Comparison of ENCODE assay signal across 20 cellular contexts in genomic region chr4:143351149-143351691, GRCh38. TPM values are rescaled to one million over a fixed set of nuclear protein-coding genes. Genes with fewer than 3 reads are reported as not detected.
DNase-seq lines count a peak whose midpoint lies in the region; ATAC-seq, FAIRE-seq and TF ChIP-seq lines count a peak whose summit lies in the region.
"Had no signal": no experiment of that assay in that cellular context is flagged by ENCODE, and none has a peak within 500 bp of the region (broad histone marks: within the 10 kb centered on the region; RNA-seq: fewer than 3 reads in every experiment).

No MANE protein-coding gene starts in this region.

- POLR2A ChIA-PET in PC-9 (lab: Charles Lee; ENCODE audit: unreplicated experiment), result no interaction called here

- H4K91ac ChIP-seq in neuronal stem cell (ENCODE audit: low read depth, low read length, poor library complexity), result no peak overlapping the region

- H3K27ac ChIP-seq in PC-9 (peak overlapping the region; percentile 68), epithelial cell of prostate (peak overlapping the region; percentile 97), neuronal stem cell (replicated peaks; ENCODE audit: low read length) (no peak overlapping the region)

- intact Hi-C loops in PC-9 (cut with micrococcal nuclease; ENCODE audit: unreplicated experiment) (loop anchor here (10.0 kb wide), 1 partner anchor 876 kb away; no protein-coding TSS in a partner anchor), sciatic nerve (cut with DNase I) (no loop called here)

- no peak overlapping the region for H3K23ac ChIP-seq in neuronal stem cell (ENCODE audit: low read depth, low read length, poor library complexity)

- H3K14ac ChIP-seq in neuronal stem cell (ENCODE audit: low read length), result no peak overlapping the region

- H3K27me3 ChIP-seq in PC-9 (ENCODE audit: insufficient read depth, low read depth), result no peaks in the 10 kb centered on the region
- H3K27me3 ChIP-seq in neuronal stem cell (ENCODE audit: control insufficient read depth in 3 of 3, insufficient read depth in 3 of 3, low read depth in 1 of 3, low read length in 3 of 3), result no peaks in the 10 kb centered on the region
- H3K27me3 ChIP-seq: upper lobe of right lung had no signal

- no peaks in the 10 kb centered on the region for H4K20me1 ChIP-seq in PC-9 (ENCODE audit: insufficient read depth)

- peak; percentile 44 for DNase-seq in ELF-1 (ENCODE audit: low read depth, low spot score)
- DNase-seq in PC-9, result no peak
- no peak for DNase-seq in epithelial cell of prostate (ENCODE audit: low read depth, low spot score)
- peak; percentile 57 for DNase-seq in sciatic nerve (ENCODE audit: low spot score)
- no peak for DNase-seq in urothelium cell line (ENCODE audit: low spot score)
- DNase-seq in neuronal stem cell (ENCODE audit: low spot score), result no peak
- no peak for DNase-seq in NCI-H524 (lab: John Stamatoyannopoulos, UW)
- DNase-seq: activated CD4-positive, alpha-beta T cell treated with anti-CD3 and anti-CD28 coated beads for 4 hours; activated naive CD4-positive, alpha-beta T cell treated with anti-CD3 and anti-CD28 coated beads, Interleukin-2, amount 10 ng/mL, durations not matched to agents 7 days and 5 days; GF-D8; KG1; midbrain; NCI-H2171; NK-92 treated with Interleukin-12 subunit alpha and Interleukin-12 subunit beta, amount 100 ng/mL, for 24 hours; stimulated activated CD4-positive, alpha-beta T cell treated with anti-CD3 and anti-CD28 coated beads, Interleukin-4, amount 100 ng/mL, for 1 hour; stimulated activated CD8-positive, alpha-beta memory T cell treated with anti-CD3 and anti-CD28 coated beads, Interleukin-4, amount 100 ng/mL, for 48 hours; upper lobe of right lung had no signal

- BruUV-seq in PC-9 (replicated peaks; lab: Mats Ljungman, UMichigan), result no TSS peak

- H3K4me3 ChIP-seq in PC-9 (no peak overlapping the region), neuronal stem cell (ENCODE audit: low read length in 2 of 2) (no peak overlapping the region)
- H3K4me3 ChIP-seq: upper lobe of right lung had no signal

- peaks cover 31% of the 10 kb centered on the region for H3K79me2 ChIP-seq in PC-9 (ENCODE audit: low read depth)

- no peak overlapping the region for H2AK5ac ChIP-seq in neuronal stem cell (ENCODE audit: low read depth, low read length)

- ATAC-seq in sciatic nerve (peak; percentile 65), HG03354 (IDR thresholded peaks at IDR 0.05; ENCODE audit: poor library complexity, severe bottlenecking, unreplicated experiment) (no peak)
- ATAC-seq: upper lobe of right lung had no signal

- no peak overlapping the region for H2BK15ac ChIP-seq in neuronal stem cell (ENCODE audit: low read length)

- H2BK5ac ChIP-seq in neuronal stem cell (ENCODE audit: low read length), result no peak overlapping the region

- H3K36me3 ChIP-seq in PC-9 (ENCODE audit: low read depth) (no peaks in the 10 kb centered on the region), neuronal stem cell (replicated peaks in 1 of 2; ENCODE audit: control insufficient read depth in 2 of 2, insufficient read depth in 2 of 2, low read length in 2 of 2) (no peaks in the 10 kb centered on the region)
- H3K36me3 ChIP-seq: upper lobe of right lung had no signal

- H3K18ac ChIP-seq in neuronal stem cell (ENCODE audit: low read length), result no peak overlapping the region

- WGBS in neuronal stem cell (ENCODE audit: extremely low coverage in 2 of 2, insufficient read length in 2 of 2, insufficient replicate concordance in 1 of 2), 2 donors, result no CpG with 5 or more reads among the region's 20 CpGs

- CTCF ChIA-PET in PC-9 (lab: Charles Lee), result no interaction called here

- H3K9ac ChIP-seq in neuronal stem cell (ENCODE audit: low read depth, low read length, poor library complexity), result no peak overlapping the region

- no peak overlapping the region for H2BK120ac ChIP-seq in neuronal stem cell (ENCODE audit: low read depth, low read length)

- H3K9me2 ChIP-seq in PC-9 (ENCODE audit: insufficient read depth), result no peaks in the 10 kb centered on the region

- H3K4ac ChIP-seq in neuronal stem cell (ENCODE audit: low read length), result no peak overlapping the region

- TF ChIP-seq CTCF in PC-9 (conservative IDR thresholded peaks at IDR 0.05), result no peak

- H3K9me3 ChIP-seq in PC-9 (ENCODE audit: insufficient read depth, low read depth) (no peaks in the 10 kb centered on the region), neuronal stem cell (replicated peaks in 1 of 2; ENCODE audit: control insufficient read depth in 2 of 2, insufficient read depth in 1 of 2, low read depth in 1 of 2, low read length in 2 of 2) (no peaks in the 10 kb centered on the region)
- H3K9me3 ChIP-seq: upper lobe of right lung had no signal

- peak overlapping the region; percentile 65; the same call in 1 of the 2 replicates for H3K4me2 ChIP-seq in PC-9
- no peak overlapping the region for H3K4me2 ChIP-seq in neuronal stem cell (ENCODE audit: insufficient read depth, low read length, poor library complexity, severe bottlenecking)

- H3F3A ChIP-seq in PC-9 (ENCODE audit: insufficient read depth, low read depth), result peaks cover 15% of the 10 kb centered on the region

- no peaks in the 10 kb centered on the region for H3K79me1 ChIP-seq in neuronal stem cell (ENCODE audit: low read depth, low read length)

- H2AFZ ChIP-seq in PC-9 (no peak overlapping the region), neuronal stem cell (ENCODE audit: low read length) (no peak overlapping the region)

- no peak for FAIRE-seq in urothelium cell line (lab: Jason Lieb, UNC)
- FAIRE-seq: frontal cortex, islet of Langerhans had no signal

- no peak overlapping the region for H4K8ac ChIP-seq in neuronal stem cell (ENCODE audit: low read depth, low read length)

- H3K4me1 ChIP-seq in PC-9 (replicated peaks; ENCODE audit: insufficient read depth) (peaks cover 39% of the 10 kb centered on the region), neuronal stem cell (ENCODE audit: control insufficient read depth in 2 of 2, insufficient read depth in 1 of 2, low read depth in 1 of 2, low read length in 2 of 2) (peaks cover 0 to 4% of the 10 kb centered on the region in 2 donors)

- H2BK12ac ChIP-seq in neuronal stem cell (ENCODE audit: low read length), result no peak overlapping the region

RNA-seq across cellular contexts. Expression of gene GAB1, which starts 14.5 kb away (rescaled TPM):
- total RNA-seq in PC-9 (2021) (27.4 and 29.4 TPM in 2 replicates), sciatic nerve (279 TPM)
- polyA plus RNA-seq in neuronal stem cell (2013, experiment 1 of 2), result 19.3 TPM
- polyA plus RNA-seq in neuronal stem cell (2013, experiment 2 of 2), result 21.3 TPM

Comparison
In these comparisons a context has a peak if more than half of its experiments do, and no peak if none do; other contexts are left out.
1. DNase-seq: peak in ELF-1 (single experiment) and sciatic nerve (single experiment); none in PC-9 (0 of 2), epithelial cell of prostate (single experiment), urothelium cell line (single experiment), neuronal stem cell (single experiment) and NCI-H524 (0 of 2).